8 cellular contexts compared by ENCODE assay signal in genomic region chr17:77366206-77366557, GRCh38.
DNase-seq lines count a peak whose midpoint lies in the region; ATAC-seq and TF ChIP-seq lines count a peak whose summit lies in the region.

No MANE protein-coding gene starts in this region.

- H3K4me3 Mint-ChIP-seq in Calu3 (ENCODE audit: low read depth, unreplicated experiment): peak overlapping the region; percentile 35
- no peak overlapping the region for H3K4me3 Mint-ChIP-seq in dendritic cell treated with granulocyte-macrophage colony-stimulating factor and Interleukin-4, amounts not matched to agents 40 ng/mL and 50 ng/mL, for 4 days
- no peak overlapping the region for H3K4me3 Mint-ChIP-seq in immature natural killer cell
- H3K4me3 Mint-ChIP-seq in activated CD4-positive, alpha-beta T cell treated with anti-CD3 and anti-CD28 coated beads, Interleukin-2, amount 10 ng/mL, durations not matched to agents 7 days and 5 days: no peak overlapping the region

- H3K4me1 Mint-ChIP-seq in Calu3 (ENCODE audit: low read depth, unreplicated experiment) (peaks cover 86% of the 10 kb centered on the region), immature natural killer cell (peaks cover 23 to 37% of the 10 kb centered on the region in 2 donors)
- H3K4me1 Mint-ChIP-seq in dendritic cell treated with granulocyte-macrophage colony-stimulating factor and Interleukin-4, amounts not matched to agents 40 ng/mL and 50 ng/mL, for 4 days (ENCODE audit: low read depth): peaks cover 92% of the 10 kb centered on the region
- H3K4me1 Mint-ChIP-seq in activated CD4-positive, alpha-beta T cell treated with anti-CD3 and anti-CD28 coated beads, Interleukin-2, amount 10 ng/mL, durations not matched to agents 7 days and 5 days: peaks cover 58% of the 10 kb centered on the region

- POLR2A ChIA-PET in activated CD4-positive, alpha-beta T cell treated with anti-CD3 and anti-CD28 coated beads, Interleukin-2, amount 10 ng/mL, durations not matched to agents 7 days and 5 days (lab: Charles Lee): interaction anchor here (0.6 kb wide), 1 partner anchor 8 kb away, joined by 3 read pairs; no protein-coding TSS in a partner anchor

- CTCF ChIA-PET in Calu3 (lab: Charles Lee): interaction anchor here (0.6 to 2.2 kb wide), 3 partner anchors 25 to 849 kb away, joined by 4 to 6 read pairs (median 5); no protein-coding TSS in a partner anchor
- CTCF ChIA-PET in activated CD4-positive, alpha-beta T cell treated with anti-CD3 and anti-CD28 coated beads, Interleukin-2, amount 10 ng/mL, durations not matched to agents 7 days and 5 days (lab: Charles Lee): interaction anchor here (0.5 to 1.9 kb wide), 6 partner anchors 9 to 224 kb away, joined by 3 to 8 read pairs (median 4); no protein-coding TSS in a partner anchor

- BruUV-seq in Calu3 (replicated peaks; lab: Mats Ljungman, UMichigan): no TSS peak

- DNase-seq in Calu3 (no peak), NCI-H2171 treated with DMSO at 0.1 percent for 48 hours (lab: John Stamatoyannopoulos, UW) (peak; percentile 83), retina (peak; percentile 17), immature natural killer cell (no peak)
- no peak for DNase-seq in activated CD4-positive, alpha-beta T cell treated with anti-CD3 and anti-CD28 coated beads, Interleukin-2, amount 10 ng/mL, durations not matched to agents 7 days and 5 days

- H3K36me3 Mint-ChIP-seq in Calu3 (ENCODE audit: insufficient read depth, unreplicated experiment) (peaks cover 69% of the 10 kb centered on the region), immature natural killer cell (peaks cover 0 to 5% (median 0%) of the 10 kb centered on the region in 3 donors)
- peaks cover 43% of the 10 kb centered on the region for H3K36me3 Mint-ChIP-seq in dendritic cell treated with granulocyte-macrophage colony-stimulating factor and Interleukin-4, amounts not matched to agents 40 ng/mL and 50 ng/mL, for 4 days (ENCODE audit: low read depth)
- H3K36me3 Mint-ChIP-seq in activated CD4-positive, alpha-beta T cell treated with anti-CD3 and anti-CD28 coated beads, Interleukin-2, amount 10 ng/mL, durations not matched to agents 7 days and 5 days (ENCODE audit: low read depth): no peaks in the 10 kb centered on the region

- H3K27me3 Mint-ChIP-seq in Calu3 (ENCODE audit: unreplicated experiment): no peaks in the 10 kb centered on the region
- H3K27me3 Mint-ChIP-seq in dendritic cell treated with granulocyte-macrophage colony-stimulating factor and Interleukin-4, amounts not matched to agents 40 ng/mL and 50 ng/mL, for 4 days: no peaks in the 10 kb centered on the region
- H3K27me3 Mint-ChIP-seq in immature natural killer cell (ENCODE audit: low read depth in 3 of 3): peaks cover 0 to 2% (median 2%) of the 10 kb centered on the region in 3 donors
- H3K27me3 Mint-ChIP-seq in activated CD4-positive, alpha-beta T cell treated with anti-CD3 and anti-CD28 coated beads, Interleukin-2, amount 10 ng/mL, durations not matched to agents 7 days and 5 days: peaks cover 14% of the 10 kb centered on the region

- intact Hi-C loops in Calu3 (cut with micrococcal nuclease; ENCODE audit: unreplicated experiment): no loop called here
- intact Hi-C loops in dendritic cell treated with granulocyte-macrophage colony-stimulating factor and Interleukin-4, amounts not matched to agents 40 ng/mL and 50 ng/mL, for 4 days (cut with micrococcal nuclease): no loop called here

- ATAC-seq in GM18868 (IDR thresholded peaks at IDR 0.05; ENCODE audit: unreplicated experiment): no peak
- ATAC-seq in GM18873 (IDR thresholded peaks at IDR 0.05; ENCODE audit: low FRiP score, unreplicated experiment): no peak

- H3K9me3 Mint-ChIP-seq in Calu3 (ENCODE audit: low read depth, unreplicated experiment) (no peaks in the 10 kb centered on the region), immature natural killer cell (no peaks in the 10 kb centered on the region)
- no peaks in the 10 kb centered on the region for H3K9me3 Mint-ChIP-seq in dendritic cell treated with granulocyte-macrophage colony-stimulating factor and Interleukin-4, amounts not matched to agents 40 ng/mL and 50 ng/mL, for 4 days
- H3K9me3 Mint-ChIP-seq in activated CD4-positive, alpha-beta T cell treated with anti-CD3 and anti-CD28 coated beads, Interleukin-2, amount 10 ng/mL, durations not matched to agents 7 days and 5 days: no peaks in the 10 kb centered on the region

- peak overlapping the region; percentile 74 for H3K27ac Mint-ChIP-seq in Calu3 (ENCODE audit: unreplicated experiment)
- peak overlapping the region; percentile 57 for H3K27ac Mint-ChIP-seq in dendritic cell treated with granulocyte-macrophage colony-stimulating factor and Interleukin-4, amounts not matched to agents 40 ng/mL and 50 ng/mL, for 4 days
- no peak overlapping the region for H3K27ac Mint-ChIP-seq in immature natural killer cell
- no peak overlapping the region for H3K27ac Mint-ChIP-seq in activated CD4-positive, alpha-beta T cell treated with anti-CD3 and anti-CD28 coated beads, Interleukin-2, amount 10 ng/mL, durations not matched to agents 7 days and 5 days

- TF ChIP-seq CTCF in Calu3 (IDR thresholded peaks at IDR 0.05; ENCODE audit: unreplicated experiment): no peak

Comparison
In these comparisons a context has a peak if more than half of its experiments do, and no peak if none do; other contexts are left out.
1. DNase-seq: peak in NCI-H2171 treated with DMSO at 0.1 percent for 48 hours (single experiment) and retina (single experiment); none in Calu3 (single experiment), immature natural killer cell (0 of 3) and activated CD4-positive, alpha-beta T cell treated with anti-CD3 and anti-CD28 coated beads, Interleukin-2, amount 10 ng/mL, durations not matched to agents 7 days and 5 days (single experiment).
2. H3K27ac Mint-ChIP-seq: peak in Calu3 (single experiment) and dendritic cell treated with granulocyte-macrophage colony-stimulating factor and Interleukin-4, amounts not matched to agents 40 ng/mL and 50 ng/mL, for 4 days (single experiment); none in immature natural killer cell (0 of 6) and activated CD4-positive, alpha-beta T cell treated with anti-CD3 and anti-CD28 coated beads, Interleukin-2, amount 10 ng/mL, durations not matched to agents 7 days and 5 days (single experiment).